In the genomic region with DNA sequence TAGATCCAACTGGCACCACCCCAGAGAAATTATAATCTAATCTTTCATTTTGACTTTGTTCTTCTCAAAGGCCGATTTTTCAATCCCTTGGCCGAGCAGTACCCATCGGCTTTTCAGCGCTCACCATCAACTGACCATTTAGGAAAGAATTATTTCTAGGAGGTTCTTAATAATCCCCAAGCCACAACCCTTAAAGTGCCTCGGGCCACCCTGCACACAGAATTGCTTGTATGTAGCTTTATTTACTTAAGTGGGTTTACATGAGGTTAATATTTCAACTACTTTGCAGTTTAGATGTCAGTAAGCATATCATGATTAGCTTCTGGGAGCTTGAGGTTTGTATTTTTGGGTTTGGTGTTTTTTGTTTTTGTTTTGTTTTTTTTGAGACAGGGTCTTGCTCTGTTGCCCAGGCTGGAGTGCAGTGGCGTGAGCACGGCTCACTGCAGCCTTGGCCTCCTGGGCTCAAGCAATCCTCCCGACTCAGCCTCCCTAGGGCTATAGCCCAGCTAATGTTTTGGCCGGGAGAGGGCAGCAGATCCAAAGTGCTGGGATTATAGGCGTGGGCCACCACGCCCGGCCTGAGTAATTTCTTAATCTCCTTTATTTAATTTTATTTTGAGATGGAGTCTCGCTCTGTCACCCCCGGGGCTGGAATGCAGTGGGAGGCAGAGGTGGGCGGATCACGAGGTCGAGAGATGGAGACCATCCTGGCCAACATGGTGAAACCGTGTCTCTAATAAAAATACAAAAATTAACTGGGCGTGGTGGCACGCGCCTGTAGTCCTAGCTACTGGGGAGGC, we compare ENCODE assay signal across 8 cellular contexts. TPM values are rescaled to one million over a fixed set of nuclear protein-coding genes. Genes with fewer than 3 reads are reported as not detected.
DNase-seq lines count a peak whose midpoint lies in the region; ATAC-seq, FAIRE-seq and TF ChIP-seq lines count a peak whose summit lies in the region.

No MANE protein-coding gene starts in this region.

- H3K27me3 ChIP-seq in gastroesophageal sphincter (no peaks in the 10 kb centered on the region), small intestine (ENCODE audit: control insufficient read depth in 2 of 2, insufficient read depth in 2 of 2, low read length in 2 of 2) (no peaks in the 10 kb centered on the region)

- peak overlapping the region; percentile 80 to 89 for H3K4me3 Mint-ChIP-seq in activated T-cell treated with anti-CD3 and anti-CD28 coated beads, Interleukin-2, amount 50 U/mL, for 72 hours
- peak overlapping the region; percentile 82 for H3K4me3 Mint-ChIP-seq in T-helper 17 cell

- H3K4me1 ChIP-seq in gastroesophageal sphincter (peaks cover 0 to 42% (median 11%) of the 10 kb centered on the region in 3 donors), small intestine (ENCODE audit: control insufficient read depth in 2 of 2, insufficient read depth in 1 of 2, low read depth in 1 of 2, low read length in 1 of 2) (peaks cover 0 to 2% of the 10 kb centered on the region in 2 donors)

- FAIRE-seq in small intestine (lab: Jason Lieb, UNC): no peak

- no peak for TF ChIP-seq EP300 in gastroesophageal sphincter (IDR thresholded peaks at IDR 0.05)

- H3K4me1 Mint-ChIP-seq in activated T-cell treated with anti-CD3 and anti-CD28 coated beads, Interleukin-2, amount 50 U/mL, for 72 hours (ENCODE audit: low read depth): peaks cover 22% of the 10 kb centered on the region
- H3K4me1 Mint-ChIP-seq in T-helper 17 cell: peaks cover 5% of the 10 kb centered on the region

- no peak for TF ChIP-seq POLR2A in gastroesophageal sphincter (IDR thresholded peaks at IDR 0.05)

- peaks cover 0 to 28% of the 10 kb centered on the region in 2 donors for H3K36me3 ChIP-seq in gastroesophageal sphincter
- H3K36me3 ChIP-seq in small intestine (ENCODE audit: control insufficient read depth in 2 of 2, insufficient read depth in 2 of 2, low read length in 2 of 2): peaks cover 0 to 2% of the 10 kb centered on the region in 2 donors

- H3K27me3 Mint-ChIP-seq in activated T-cell treated with anti-CD3 and anti-CD28 coated beads, Interleukin-2, amount 50 U/mL, for 72 hours (ENCODE audit: low read depth): no peaks in the 10 kb centered on the region
- H3K27me3 Mint-ChIP-seq in T-helper 17 cell: no peaks in the 10 kb centered on the region

- H3K27ac ChIP-seq in gastroesophageal sphincter (peak overlapping the region; percentile 88 to 96 (median 91)), small intestine (ENCODE audit: low read depth in 1 of 2, low read length in 1 of 2) (peak overlapping the region in 1 of 2 donors; percentile 91)

- no peaks in the 10 kb centered on the region for H3K9me3 Mint-ChIP-seq in activated T-cell treated with anti-CD3 and anti-CD28 coated beads, Interleukin-2, amount 50 U/mL, for 72 hours

- no peak for ATAC-seq in activated T-cell treated with anti-CD3 and anti-CD28 coated beads, Interleukin-2, amount 50 U/mL, for 72 hours (replicated peaks in 1 of 2)
- ATAC-seq in T-helper 17 cell (no peak), gastroesophageal sphincter (no peak), HG02973 (IDR thresholded peaks at IDR 0.05; ENCODE audit: unreplicated experiment) (no peak)

- no peak for DNase-seq in activated T-cell treated with anti-CD3 and anti-CD28 coated beads, Interleukin-2, amount 50 U/mL, for 72 hours
- DNase-seq in activated T-cell treated with anti-CD3 and anti-CD28 coated beads for 4 hours: no peak
- no peak for DNase-seq in T-helper 17 cell
- peak; percentile 50 for DNase-seq in small intestine
- DNase-seq in HPDE6-E6E7 (ENCODE audit: extremely low spot score): no peak
- no peak for DNase-seq in NCI-H187 (lab: John Stamatoyannopoulos, UW)

- H3K9me3 ChIP-seq in T-helper 17 cell (ENCODE audit: control insufficient read depth, low read length, poor library complexity, severe bottlenecking): no peaks in the 10 kb centered on the region
- no peaks in the 10 kb centered on the region for H3K9me3 ChIP-seq in gastroesophageal sphincter
- no peaks in the 10 kb centered on the region for H3K9me3 ChIP-seq in small intestine (ENCODE audit: control insufficient read depth, low read depth)

- H3K4me3 ChIP-seq in gastroesophageal sphincter: peak overlapping the region; percentile 79 to 97
- peak overlapping the region in 1 of 2 donors; percentile 91 for H3K4me3 ChIP-seq in small intestine (ENCODE audit: low read depth in 1 of 2, low read length in 2 of 2)

- H3K36me3 Mint-ChIP-seq in activated T-cell treated with anti-CD3 and anti-CD28 coated beads, Interleukin-2, amount 50 U/mL, for 72 hours (ENCODE audit: insufficient read depth in 2 of 2): peaks cover 2 to 3% of the 10 kb centered on the region in 2 donors
- no peaks in the 10 kb centered on the region for H3K36me3 Mint-ChIP-seq in T-helper 17 cell (ENCODE audit: low read depth)

- peak overlapping the region; percentile 90 for H3K27ac Mint-ChIP-seq in activated T-cell treated with anti-CD3 and anti-CD28 coated beads, Interleukin-2, amount 50 U/mL, for 72 hours
- peak overlapping the region; percentile 74 for H3K27ac Mint-ChIP-seq in T-helper 17 cell

- WGBS in gastroesophageal sphincter (ENCODE audit: low coverage in 1 of 2), 2 donors: 35 to 67% methylated on average over 5 to 14 of the region's 21 CpGs
- WGBS in small intestine, 3 donors: 68 to 74% (median 71%) methylated on average over 21 of the region's 21 CpGs

- TF ChIP-seq CTCF in gastroesophageal sphincter (IDR thresholded peaks at IDR 0.05): peak in 1 of 4 experiments; percentile 25

RNA-seq across cellular contexts. Expression of a gene that starts 0.8 kb away (rescaled TPM):
- total RNA-seq in activated T-cell treated with anti-CD3 and anti-CD28 coated beads, Interleukin-2, amount 50 U/mL, for 72 hours: 10 to 100 TPM; 18.2 to 26.0 TPM
- 10 to 100 TPM; 18.2 to 19.4 TPM for total RNA-seq in T-helper 17 cell
- total RNA-seq in gastroesophageal sphincter: 10 to 100 TPM in 3 of 4 donors, 1 to 10 TPM in 1; 6.5 to 15.7 (median 12.1) TPM
- 1 to 10 TPM; 3.1 to 6.0 (median 5.7) TPM for polyA plus RNA-seq in small intestine
